ENCODE assay signal across 24 cellular contexts in genomic region chr1:158098256-158098655, GRCh38.
DNase-seq lines count a peak whose midpoint lies in the region; ATAC-seq and TF ChIP-seq lines count a peak whose summit lies in the region.
"Had no signal": no experiment of that assay in that cellular context is flagged by ENCODE, and none has a peak within 500 bp of the region (broad histone marks: within the 10 kb centered on the region; RNA-seq: fewer than 3 reads in every experiment).

No MANE protein-coding gene starts in this region.

- H2AFZ ChIP-seq in neural progenitor cell (replicated peaks): no peak overlapping the region

- H3K27ac Mint-ChIP-seq in neural progenitor cell: no peak overlapping the region
- H3K27ac Mint-ChIP-seq in immature natural killer cell: no peak overlapping the region
- H3K27ac Mint-ChIP-seq: CD4-positive, alpha-beta T cell had no signal

- H3K27ac ChIP-seq in Peyer's patch (peak overlapping the region in 1 of 4 donors; percentile 17), left lung (no peak overlapping the region), neural progenitor cell (no peak overlapping the region)
- no peak overlapping the region for H3K27ac ChIP-seq in effector memory CD4-positive, alpha-beta T cell (ENCODE audit: insufficient read depth, low read length, poor library complexity, severe bottlenecking)
- H3K27ac ChIP-seq: BLaER1 treated with 17β-estradiol and CSF1 and Interleukin-3, amounts not matched to agents 10 nM and 100 nM; SJCRH30 had no signal

- H3K4me3 ChIP-seq in Peyer's patch (no peak overlapping the region), left lung (no peak overlapping the region), neural progenitor cell (no peak overlapping the region)
- H3K4me3 ChIP-seq in effector memory CD4-positive, alpha-beta T cell (ENCODE audit: insufficient read depth, low read depth, low read length, poor library complexity, severe bottlenecking): no peak overlapping the region
- H3K4me3 ChIP-seq: BLaER1 treated with 17β-estradiol and CSF1 and Interleukin-3, amounts not matched to agents 10 nM and 100 nM; SJCRH30 had no signal

- TF ChIP-seq CTCF in Peyer's patch (IDR thresholded peaks at IDR 0.05) (no peak), left lung (IDR thresholded peaks at IDR 0.05) (no peak), neural progenitor cell (IDR thresholded peaks at IDR 0.05) (no peak)

- H3K4me3 Mint-ChIP-seq in neural progenitor cell: peak overlapping the region; percentile 41
- H3K4me3 Mint-ChIP-seq in immature natural killer cell: no peak overlapping the region
- H3K4me3 Mint-ChIP-seq: CD4-positive, alpha-beta T cell had no signal

- H4K20me1 ChIP-seq in neural progenitor cell (ENCODE audit: low read depth): no peaks in the 10 kb centered on the region
- H4K20me1 ChIP-seq: BLaER1 treated with 17β-estradiol and CSF1 and Interleukin-3, amounts not matched to agents 10 nM and 100 nM had no signal

- H3K4me1 ChIP-seq in Peyer's patch (peaks cover 0 to 19% (median 0%) of the 10 kb centered on the region in 4 donors), left lung (no peaks in the 10 kb centered on the region), neural progenitor cell (peaks cover 48% of the 10 kb centered on the region)
- no peaks in the 10 kb centered on the region for H3K4me1 ChIP-seq in effector memory CD4-positive, alpha-beta T cell (ENCODE audit: control insufficient read depth, insufficient read depth, low read length, poor library complexity, severe bottlenecking)
- H3K4me1 ChIP-seq: SJCRH30 had no signal

- DNase-seq in ELF-1 (ENCODE audit: low read depth, low spot score): peak; percentile 53
- DNase-seq in Peyer's patch: peak in 2 of 3 donors; percentile 62 to 73
- no peak for DNase-seq in left lung
- no peak for DNase-seq in neural progenitor cell (ENCODE audit: low spot score)
- DNase-seq in effector memory CD4-positive, alpha-beta T cell: no peak
- no peak for DNase-seq in immature natural killer cell
- no peak for DNase-seq in NCI-H1930 (lab: John Stamatoyannopoulos, UW)
- DNase-seq: AML-193; CD4-positive, alpha-beta T cell; H7; IMR-90; KG1; NCI-H1092; NCI-H1417 treated with DMSO at 0.1 percent for 48 hours; NCI-H187; NCI-H2171 treated with DMSO at 0.1 percent for 48 hours; NCI-H345; NCI-H510A treated with DMSO at 0.1 percent for 48 hours; NCI-H748 treated with DMSO at 0.1 percent for 48 hours; SJCRH30 had no signal

- peaks cover 18% of the 10 kb centered on the region for H3K36me3 Mint-ChIP-seq in neural progenitor cell
- no peaks in the 10 kb centered on the region for H3K36me3 Mint-ChIP-seq in immature natural killer cell

- H3K9me3 Mint-ChIP-seq in neural progenitor cell (no peaks in the 10 kb centered on the region), immature natural killer cell (no peaks in the 10 kb centered on the region)
- H3K9me3 Mint-ChIP-seq: CD4-positive, alpha-beta T cell had no signal

- no peak overlapping the region for H3K9ac ChIP-seq in neural progenitor cell
- H3K9ac ChIP-seq: BLaER1 treated with 17β-estradiol and CSF1 and Interleukin-3, amounts not matched to agents 10 nM and 100 nM had no signal

- H3K4me1 Mint-ChIP-seq in neural progenitor cell (peaks cover 35% of the 10 kb centered on the region), immature natural killer cell (no peaks in the 10 kb centered on the region)

- ATAC-seq in left lung: peak; percentile 35
- no peak for ATAC-seq in GM18907 (IDR thresholded peaks at IDR 0.05; ENCODE audit: unreplicated experiment)
- ATAC-seq: Right ventricle myocardium inferior, SK-N-SH treated with all-trans-retinoic acid at 6 μM for 48 hours had no signal

- no peaks in the 10 kb centered on the region for H3K79me2 ChIP-seq in neural progenitor cell (ENCODE audit: low read depth)

- H3K9me3 ChIP-seq in Peyer's patch (no peaks in the 10 kb centered on the region), left lung (no peaks in the 10 kb centered on the region), neural progenitor cell (ENCODE audit: low read depth) (no peaks in the 10 kb centered on the region)
- no peaks in the 10 kb centered on the region for H3K9me3 ChIP-seq in effector memory CD4-positive, alpha-beta T cell (ENCODE audit: control insufficient read depth, low read length)
- H3K9me3 ChIP-seq: BLaER1 treated with 17β-estradiol and CSF1 and Interleukin-3, amounts not matched to agents 10 nM and 100 nM; SJCRH30 had no signal

- H3K4me2 ChIP-seq in neural progenitor cell: no peak overlapping the region
- H3K4me2 ChIP-seq: BLaER1 treated with 17β-estradiol and CSF1 and Interleukin-3, amounts not matched to agents 10 nM and 100 nM had no signal

- TF ChIP-seq POLR2A in Peyer's patch (IDR thresholded peaks at IDR 0.05): peak in 1 of 2 donors; percentile 76

- H3F3A ChIP-seq in neural progenitor cell (ENCODE audit: low read depth): peaks cover 36% of the 10 kb centered on the region

- H3K36me3 ChIP-seq in Peyer's patch (no peaks in the 10 kb centered on the region), left lung (peaks cover 0 to 23% of the 10 kb centered on the region in 2 donors), neural progenitor cell (no peaks in the 10 kb centered on the region)
- H3K36me3 ChIP-seq in effector memory CD4-positive, alpha-beta T cell (ENCODE audit: control insufficient read depth, insufficient read depth, low read length): no peaks in the 10 kb centered on the region

- H3K27me3 ChIP-seq in Peyer's patch (no peaks in the 10 kb centered on the region), left lung (no peaks in the 10 kb centered on the region), neural progenitor cell (no peaks in the 10 kb centered on the region)
- H3K27me3 ChIP-seq in effector memory CD4-positive, alpha-beta T cell (replicated peaks; ENCODE audit: control insufficient read depth, insufficient read depth, low read length, poor library complexity, severe bottlenecking): no peaks in the 10 kb centered on the region
- H3K27me3 ChIP-seq: BLaER1 treated with 17β-estradiol and CSF1 and Interleukin-3, amounts not matched to agents 10 nM and 100 nM; SJCRH30 had no signal

- peaks cover 15% of the 10 kb centered on the region for H3K27me3 Mint-ChIP-seq in neural progenitor cell (ENCODE audit: insufficient read depth, low read depth)
- peaks cover 0 to 2% (median 0%) of the 10 kb centered on the region in 3 donors for H3K27me3 Mint-ChIP-seq in immature natural killer cell (ENCODE audit: low read depth in 3 of 3)
- H3K27me3 Mint-ChIP-seq: CD4-positive, alpha-beta T cell had no signal

- intact Hi-C loops in left lung (cut with DNase I): loop anchor here in 1 of 2 donors (10.0 kb wide), 1 partner anchor 103 kb away; the partner anchor contains the start of gene KIRREL1

Comparison
In these comparisons a context has a peak if more than half of its experiments do, and no peak if none do; other contexts are left out.
1. DNase-seq: peak in ELF-1 (single experiment) and Peyer's patch (2 of 3); none in left lung (0 of 2), neural progenitor cell (single experiment), effector memory CD4-positive, alpha-beta T cell (0 of 3), immature natural killer cell (0 of 3) and NCI-H1930 (0 of 2).